Comparison of ENCODE assay signal across 23 cellular contexts in the genomic region with DNA sequence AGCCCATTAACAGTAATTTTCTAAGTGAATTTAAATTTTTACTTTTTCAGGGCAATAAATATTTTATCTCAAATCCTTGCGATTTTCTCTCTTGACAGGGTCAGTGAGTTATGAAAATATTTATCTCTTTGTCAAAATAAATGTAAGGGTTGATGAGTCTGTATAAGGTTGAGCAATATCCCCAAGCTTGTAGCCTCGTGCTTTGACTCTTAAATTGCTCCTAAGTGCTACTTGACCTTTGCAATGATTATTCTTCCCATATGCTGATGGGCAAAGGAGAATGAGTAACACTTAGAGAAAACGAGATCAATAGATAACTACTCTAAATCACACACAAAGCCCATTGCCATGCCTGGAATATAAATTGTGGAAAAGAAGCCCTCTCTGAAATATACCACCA.
"Had no signal": no experiment of that assay in that cellular context is flagged by ENCODE, and none has a peak within 500 bp of the region (broad histone marks: within the 10 kb centered on the region; RNA-seq: fewer than 3 reads in every experiment).

No MANE protein-coding gene starts in this region.

- FAIRE-seq: urothelium cell line had no signal

- ATAC-seq: activated CD8-positive, alpha-beta T cell treated with anti-CD3 and anti-CD28 coated beads, Interleukin-2, amount 10 ng/mL, durations not matched to agents 7 days and 5 days; gastroesophageal sphincter; heart left ventricle; stimulated activated naive CD8-positive, alpha-beta T cell treated with anti-CD3 and anti-CD28 coated beads, Interleukin-15, Interleukin-2, amounts not matched to agents 100 U/mL and 50 U/mL, for 24 hours had no signal

- DNase-seq: activated CD4-positive, alpha-beta T cell treated with anti-CD3 and anti-CD28 coated beads, Interleukin-2, amount 10 ng/mL, durations not matched to agents 24 days and 14 days; activated CD4-positive, CD25-positive, alpha-beta regulatory T cell; activated CD8-positive, alpha-beta T cell treated with anti-CD3 and anti-CD28 coated beads, Interleukin-2, amount 10 ng/mL, durations not matched to agents 7 days and 5 days; activated naive CD4-positive, alpha-beta T cell treated with Interleukin-2 at 50 U/mL for 16 hours; activated naive CD8-positive, alpha-beta T cell treated with anti-CD3 and anti-CD28 coated beads, Interleukin-2, amount 10 ng/mL, durations not matched to agents 7 days and 5 days; activated T-cell treated with anti-CD3 and anti-CD28 coated beads, Interleukin-2, amount 50 U/mL, for 24 hours; anterior cingulate cortex; brain microvascular endothelial cell; central memory CD4-positive, alpha-beta T cell; colonic mucosa; endodermal cell; heart left ventricle; kidney glomerular epithelial cell; left ventricle myocardium inferior; mammary epithelial cell; nephron progenitor cell; nucleus accumbens; stimulated activated CD4-positive, alpha-beta T cell treated with anti-CD3 and anti-CD28 coated beads, Interleukin-2, amount 100 ng/mL, for 24 hours; stimulated activated naive CD8-positive, alpha-beta T cell treated with anti-CD3 and anti-CD28 coated beads, Interleukin-15, Interleukin-2, amounts not matched to agents 100 U/mL and 50 U/mL, for 24 hours; substantia nigra; T1000 had no signal
